In genomic region chr11:74696932-74697687, GRCh38 we compare ENCODE assay signal across 11 cellular contexts. TPM values are rescaled to one million over a fixed set of nuclear protein-coding genes. Genes with fewer than 3 reads are reported as not detected.
DNase-seq lines count a peak whose midpoint lies in the region; ATAC-seq and TF ChIP-seq lines count a peak whose summit lies in the region.
"Had no signal": no experiment of that assay in that cellular context is flagged by ENCODE, and none has a peak within 500 bp of the region (broad histone marks: within the 10 kb centered on the region; RNA-seq: fewer than 3 reads in every experiment).

No MANE protein-coding gene starts in this region.

- intact Hi-C loops in breast epithelium (cut with DNase I; ENCODE audit: low total_unique reads): no loop called here
- intact Hi-C loops in activated CD4-positive, alpha-beta T cell treated with anti-CD3 and anti-CD28 coated beads, Interleukin-2, amount 10 ng/mL, durations not matched to agents 24 days and 14 days (cut with micrococcal nuclease): no loop called here

- H3K27me3 ChIP-seq in breast epithelium (peaks cover 0 to 3% of the 10 kb centered on the region in 2 donors), iPS-20b (ENCODE audit: insufficient read depth, low read length) (peaks cover 6% of the 10 kb centered on the region; the same call in 1 of the 2 replicates), rectal smooth muscle tissue (ENCODE audit: control insufficient read depth, insufficient read depth, low read length) (no peaks in the 10 kb centered on the region)

- H3K36me3 ChIP-seq in breast epithelium (no peaks in the 10 kb centered on the region), iPS-20b (ENCODE audit: insufficient read depth, low read depth, low read length) (no peaks in the 10 kb centered on the region), rectal smooth muscle tissue (ENCODE audit: control insufficient read depth, insufficient read depth, low read length) (no peaks in the 10 kb centered on the region)

- H3K4me1 Mint-ChIP-seq in activated CD4-positive, alpha-beta T cell treated with anti-CD3 and anti-CD28 coated beads, Interleukin-2, amount 10 ng/mL, durations not matched to agents 24 days and 14 days: peaks cover 5% of the 10 kb centered on the region

- no peaks in the 10 kb centered on the region for H3K36me3 Mint-ChIP-seq in activated CD4-positive, alpha-beta T cell treated with anti-CD3 and anti-CD28 coated beads, Interleukin-2, amount 10 ng/mL, durations not matched to agents 24 days and 14 days (ENCODE audit: low read depth)

- peaks cover 1% of the 10 kb centered on the region for H3K27me3 Mint-ChIP-seq in activated CD4-positive, alpha-beta T cell treated with anti-CD3 and anti-CD28 coated beads, Interleukin-2, amount 10 ng/mL, durations not matched to agents 24 days and 14 days

- no peak overlapping the region for H3K27ac Mint-ChIP-seq in activated CD4-positive, alpha-beta T cell treated with anti-CD3 and anti-CD28 coated beads, Interleukin-2, amount 10 ng/mL, durations not matched to agents 24 days and 14 days

- TF ChIP-seq POLR2A in breast epithelium (IDR thresholded peaks at IDR 0.05): peak; percentile 39

- H3K27ac ChIP-seq in breast epithelium: peak overlapping the region; percentile 89 to 90
- H3K27ac ChIP-seq in iPS-20b (ENCODE audit: low read length): no peak overlapping the region
- H3K27ac ChIP-seq in rectal smooth muscle tissue (ENCODE audit: low read depth, low read length): peak overlapping the region; percentile 90
- H3K27ac ChIP-seq: epithelial cell of prostate had no signal

- H3K4me3 ChIP-seq in breast epithelium: peak overlapping the region in 2 of 3 donors; percentile 32 to 56
- H3K4me3 ChIP-seq in iPS-20b (ENCODE audit: low read length): peak overlapping the region; percentile 54; the same call in 1 of the 2 replicates
- H3K4me3 ChIP-seq in rectal smooth muscle tissue (ENCODE audit: low read length): peak overlapping the region; percentile 32

- DNase-seq in EH (ENCODE audit: low read depth) (peak; percentile 94), breast epithelium (ENCODE audit: low spot score in 2 of 2) (peak; percentile 71 to 87), GM20000 (ENCODE audit: low spot score) (no peak), hypothalamus (lab: John Stamatoyannopoulos, UW) (no peak)
- DNase-seq in activated CD4-positive, alpha-beta T cell treated with anti-CD3 and anti-CD28 coated beads, Interleukin-2, amount 10 ng/mL, durations not matched to agents 24 days and 14 days: no peak
- DNase-seq: NCI-H1092 had no signal

- H3K4me1 ChIP-seq in breast epithelium: peaks cover 8 to 15% of the 10 kb centered on the region in 2 donors
- H3K4me1 ChIP-seq in iPS-20b (ENCODE audit: insufficient read depth, low read length): no peaks in the 10 kb centered on the region
- peaks cover 14% of the 10 kb centered on the region for H3K4me1 ChIP-seq in rectal smooth muscle tissue (ENCODE audit: control insufficient read depth, insufficient read depth, low read length)

- H3K9me3 ChIP-seq in breast epithelium (no peaks in the 10 kb centered on the region), iPS-20b (ENCODE audit: insufficient read depth, low read depth, low read length) (no peaks in the 10 kb centered on the region)

- H3K9ac ChIP-seq in iPS-20b (ENCODE audit: low read depth, low read length): no peak overlapping the region
- peak overlapping the region; percentile 8 for H3K9ac ChIP-seq in rectal smooth muscle tissue (ENCODE audit: low read length)

- ATAC-seq in HG03135 (IDR thresholded peaks at IDR 0.05; ENCODE audit: unreplicated experiment): no peak
- ATAC-seq: activated CD4-positive, CD25-positive, alpha-beta regulatory T cell treated with anti-CD3 and anti-CD28 coated beads, Interleukin-2, amount 50 U/mL, for 24 hours had no signal

- H3K4me3 Mint-ChIP-seq in activated CD4-positive, alpha-beta T cell treated with anti-CD3 and anti-CD28 coated beads, Interleukin-2, amount 10 ng/mL, durations not matched to agents 24 days and 14 days: no peak overlapping the region

- TF ChIP-seq CTCF in breast epithelium (IDR thresholded peaks at IDR 0.05): no peak
- no peak for TF ChIP-seq CTCF in GM20000 (IDR thresholded peaks at IDR 0.05; ENCODE audit: extremely low read depth, missing control alignments)

- no peaks in the 10 kb centered on the region for H3K9me3 Mint-ChIP-seq in activated CD4-positive, alpha-beta T cell treated with anti-CD3 and anti-CD28 coated beads, Interleukin-2, amount 10 ng/mL, durations not matched to agents 24 days and 14 days

RNA-seq across cellular contexts. Expression of gene CHRDL2, which starts 34.1 kb away (rescaled TPM):
- 1 to 10 TPM in 1 of 3 donors, not detected in 2; 4.2 TPM for total RNA-seq in breast epithelium
- total RNA-seq in activated CD4-positive, alpha-beta T cell treated with anti-CD3 and anti-CD28 coated beads, Interleukin-2, amount 10 ng/mL, durations not matched to agents 24 days and 14 days: not detected in 2 replicates

RNA-seq across cellular contexts. Expression of gene RNF169, which starts 51.5 kb away (rescaled TPM):
- 10 to 100 TPM; 16.5 to 36.1 (median 27.2) TPM for total RNA-seq in breast epithelium
- total RNA-seq in activated CD4-positive, alpha-beta T cell treated with anti-CD3 and anti-CD28 coated beads, Interleukin-2, amount 10 ng/mL, durations not matched to agents 24 days and 14 days: 15.2 TPM in 2 replicates

Comparison
In these comparisons a context has a peak if more than half of its experiments do, and no peak if none do; other contexts are left out.
1. DNase-seq: peak in EH (single experiment) and breast epithelium (2 of 2); none in GM20000 (single experiment), hypothalamus (0 of 51) and activated CD4-positive, alpha-beta T cell treated with anti-CD3 and anti-CD28 coated beads, Interleukin-2, amount 10 ng/mL, durations not matched to agents 24 days and 14 days (single experiment).
2. Peak in every context shown above with its lines, with median percentiles within 50 percentile points of each other: H3K4me3 ChIP-seq.